In the genomic region with DNA sequence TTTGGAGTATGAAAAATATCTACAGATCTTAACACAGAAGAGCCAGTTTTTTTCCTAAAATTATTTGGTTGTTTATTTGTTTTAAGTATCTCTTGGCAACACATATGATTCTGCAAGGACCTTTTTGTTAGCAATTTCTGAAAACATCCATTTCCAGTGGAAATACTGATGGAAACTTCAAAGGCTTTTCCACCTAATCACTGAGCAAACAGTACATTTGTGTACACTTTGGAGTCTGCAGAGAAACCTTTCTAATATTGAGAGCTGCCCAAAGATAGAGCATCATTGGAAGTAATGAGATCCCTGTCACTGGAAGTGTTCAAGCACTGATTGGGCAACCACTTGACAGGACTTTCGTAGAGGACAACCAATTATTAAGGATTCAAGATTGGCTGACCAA, we compare ENCODE assay signal across 28 cellular contexts.
"Had no signal": no experiment of that assay in that cellular context is flagged by ENCODE, and none has a peak within 500 bp of the region (broad histone marks: within the 10 kb centered on the region; RNA-seq: fewer than 3 reads in every experiment).

No MANE protein-coding gene starts in this region.

- DNase-seq: stimulated activated CD4-positive, alpha-beta T cell treated with anti-CD3 and anti-CD28 coated beads, Interleukin-2, amount 100 ng/mL, for 48 hours; stimulated activated CD4-positive, alpha-beta T cell treated with anti-CD3 and anti-CD28 coated beads, Interleukin-4, amount 100 ng/mL, for 1 hour; stimulated activated CD4-positive, alpha-beta T cell treated with anti-CD3 and anti-CD28 coated beads, Interleukin-4, amount 100 ng/mL, for 24 hours; stimulated activated CD4-positive, alpha-beta T cell treated with anti-CD3 and anti-CD28 coated beads, Interleukin-4, amount 100 ng/mL, for 4 hours; stimulated activated CD8-positive, alpha-beta memory T cell treated with anti-CD3 and anti-CD28 coated beads, Interleukin-4, amount 100 ng/mL, for 48 hours; stimulated activated naive B cell treated with anti-CD40 and anti-IgM and Interleukin-4, amounts not matched to agents 10 μg/mL and 1 μg/mL and 100 μg/mL, for 72 hours; stimulated activated naive CD4-positive, alpha-beta T cell; stimulated activated naive CD4-positive, alpha-beta T cell treated with Interleukin-2 at 50 U/mL for 16 hours; stimulated activated naive CD8-positive, alpha-beta T cell treated with anti-CD3 and anti-CD28 coated beads, Interleukin-15, amount 100 ng/mL, for 72 hours; stimulated activated naive CD8-positive, alpha-beta T cell treated with anti-CD3 and anti-CD28 coated beads, Interleukin-15, Interleukin-2, amounts not matched to agents 100 U/mL and 50 U/mL, for 24 hours; stomach; substantia nigra; testis; thyroid gland; tibial artery; transverse colon; upper lobe of left lung; upper lobe of right lung; uterus had no signal

- H3K27ac ChIP-seq: stomach, suprapubic skin, testis, thoracic aorta, thyroid gland, tibial artery, tibial nerve, transverse colon, upper lobe of left lung, upper lobe of right lung, uterus, vagina had no signal

- H3K4me1 Mint-ChIP-seq: stimulated activated effector memory CD8-positive, alpha-beta T cell treated with anti-CD3 and anti-CD28 coated beads, Interleukin-12 subunit alpha, Interleukin-12 subunit beta, amount 100 ng/mL, for 72 hours; stimulated activated memory B cell treated with anti-CD40 and anti-IgM and Interleukin-4, amounts not matched to agents 10 μg/mL and 1 μg/mL and 100 μg/mL, for 72 hours; stimulated activated naive B cell treated with anti-CD40 and anti-IgM and Interleukin-4, amounts not matched to agents 10 μg/mL and 1 μg/mL and 100 μg/mL, for 72 hours; stimulated activated naive CD8-positive, alpha-beta T cell treated with anti-CD3 and anti-CD28 coated beads, Interleukin-15, amount 100 ng/mL, for 72 hours had no signal

- H3K27me3 ChIP-seq: stomach, suprapubic skin, testis, thyroid gland, tibial artery, tibial nerve, transverse colon, upper lobe of left lung, upper lobe of right lung, uterus, vagina had no signal

- H3K36me3 ChIP-seq: stomach, suprapubic skin, thoracic aorta, thyroid gland, tibial artery, tibial nerve, transverse colon, upper lobe of left lung, upper lobe of right lung, uterus, vagina had no signal

- H3K4me3 Mint-ChIP-seq: stimulated activated effector memory CD8-positive, alpha-beta T cell treated with anti-CD3 and anti-CD28 coated beads, Interleukin-12 subunit alpha, Interleukin-12 subunit beta, amount 100 ng/mL, for 72 hours; stimulated activated memory B cell treated with anti-CD40 and anti-IgM and Interleukin-4, amounts not matched to agents 10 μg/mL and 1 μg/mL and 100 μg/mL, for 72 hours; stimulated activated naive B cell treated with anti-CD40 and anti-IgM and Interleukin-4, amounts not matched to agents 10 μg/mL and 1 μg/mL and 100 μg/mL, for 72 hours; stimulated activated naive CD8-positive, alpha-beta T cell treated with anti-CD3 and anti-CD28 coated beads, Interleukin-15, amount 100 ng/mL, for 72 hours; stimulated activated naive CD8-positive, alpha-beta T cell treated with anti-CD3 and anti-CD28 coated beads, Interleukin-15, Interleukin-2, amounts not matched to agents 100 ng/mL and 50 ng/mL, for 24 hours; type B pancreatic cell had no signal

- H3K4me3 ChIP-seq: stomach, suprapubic skin, testis, thoracic aorta, thyroid gland, tibial artery, tibial nerve, transverse colon, upper lobe of left lung, upper lobe of right lung, uterus, vagina had no signal

- H3K36me3 Mint-ChIP-seq: stimulated activated effector memory CD8-positive, alpha-beta T cell treated with anti-CD3 and anti-CD28 coated beads, Interleukin-12 subunit alpha, Interleukin-12 subunit beta, amount 100 ng/mL, for 72 hours; stimulated activated memory B cell treated with anti-CD40 and anti-IgM and Interleukin-4, amounts not matched to agents 10 μg/mL and 1 μg/mL and 100 μg/mL, for 72 hours; stimulated activated naive B cell treated with anti-CD40 and anti-IgM and Interleukin-4, amounts not matched to agents 10 μg/mL and 1 μg/mL and 100 μg/mL, for 72 hours; type B pancreatic cell had no signal

- H3K9me3 Mint-ChIP-seq: stimulated activated memory B cell treated with anti-CD40 and anti-IgM and Interleukin-4, amounts not matched to agents 10 μg/mL and 1 μg/mL and 100 μg/mL, for 72 hours; stimulated activated naive CD8-positive, alpha-beta T cell treated with anti-CD3 and anti-CD28 coated beads, Interleukin-15, amount 100 ng/mL, for 72 hours; stimulated activated naive CD8-positive, alpha-beta T cell treated with anti-CD3 and anti-CD28 coated beads, Interleukin-15, Interleukin-2, amounts not matched to agents 100 ng/mL and 50 ng/mL, for 24 hours had no signal

- H3K27me3 Mint-ChIP-seq: stimulated activated memory B cell treated with anti-CD40 and anti-IgM and Interleukin-4, amounts not matched to agents 10 μg/mL and 1 μg/mL and 100 μg/mL, for 72 hours; stimulated activated naive B cell treated with anti-CD40 and anti-IgM and Interleukin-4, amounts not matched to agents 10 μg/mL and 1 μg/mL and 100 μg/mL, for 72 hours; stimulated activated naive CD8-positive, alpha-beta T cell treated with anti-CD3 and anti-CD28 coated beads, Interleukin-15, amount 100 ng/mL, for 72 hours; stimulated activated naive CD8-positive, alpha-beta T cell treated with anti-CD3 and anti-CD28 coated beads, Interleukin-15, Interleukin-2, amounts not matched to agents 100 ng/mL and 50 ng/mL, for 24 hours; type B pancreatic cell had no signal

- H3K9me3 ChIP-seq: suprapubic skin, testis, thoracic aorta, thyroid gland, tibial artery, tibial nerve, transverse colon, upper lobe of left lung, upper lobe of right lung, uterus, vagina had no signal

- H3K27ac Mint-ChIP-seq: stimulated activated effector memory CD8-positive, alpha-beta T cell treated with anti-CD3 and anti-CD28 coated beads, Interleukin-12 subunit alpha, Interleukin-12 subunit beta, amount 100 ng/mL, for 72 hours; stimulated activated memory B cell treated with anti-CD40 and anti-IgM and Interleukin-4, amounts not matched to agents 10 μg/mL and 1 μg/mL and 100 μg/mL, for 72 hours; stimulated activated naive B cell treated with anti-CD40 and anti-IgM and Interleukin-4, amounts not matched to agents 10 μg/mL and 1 μg/mL and 100 μg/mL, for 72 hours; stimulated activated naive CD8-positive, alpha-beta T cell treated with anti-CD3 and anti-CD28 coated beads, Interleukin-15, amount 100 ng/mL, for 72 hours; stimulated activated naive CD8-positive, alpha-beta T cell treated with anti-CD3 and anti-CD28 coated beads, Interleukin-15, Interleukin-2, amounts not matched to agents 100 ng/mL and 50 ng/mL, for 24 hours; type B pancreatic cell had no signal

- H3K4me1 ChIP-seq: stomach, suprapubic skin, testis, thyroid gland, tibial artery, tibial nerve, transverse colon, upper lobe of left lung, upper lobe of right lung, uterus, vagina had no signal

- FAIRE-seq: urothelium cell line had no signal

- ATAC-seq: stimulated activated effector memory CD8-positive, alpha-beta T cell treated with anti-CD3 and anti-CD28 coated beads, Interleukin-12 subunit alpha, Interleukin-12 subunit beta, amount 100 ng/mL, for 72 hours; stimulated activated memory B cell treated with anti-CD40 and anti-IgM and Interleukin-4, amounts not matched to agents 10 μg/mL and 1 μg/mL and 100 μg/mL, for 72 hours; stimulated activated naive B cell treated with anti-CD40 and anti-IgM and Interleukin-4, amounts not matched to agents 10 μg/mL and 1 μg/mL and 100 μg/mL, for 72 hours; stimulated activated naive CD8-positive, alpha-beta T cell treated with anti-CD3 and anti-CD28 coated beads, Interleukin-15, amount 100 ng/mL, for 72 hours; stimulated activated naive CD8-positive, alpha-beta T cell treated with anti-CD3 and anti-CD28 coated beads, Interleukin-15, Interleukin-2, amounts not matched to agents 100 U/mL and 50 U/mL, for 24 hours; upper lobe of right lung had no signal
